ENCODE assay signal across 2 cellular contexts in the genomic region with DNA sequence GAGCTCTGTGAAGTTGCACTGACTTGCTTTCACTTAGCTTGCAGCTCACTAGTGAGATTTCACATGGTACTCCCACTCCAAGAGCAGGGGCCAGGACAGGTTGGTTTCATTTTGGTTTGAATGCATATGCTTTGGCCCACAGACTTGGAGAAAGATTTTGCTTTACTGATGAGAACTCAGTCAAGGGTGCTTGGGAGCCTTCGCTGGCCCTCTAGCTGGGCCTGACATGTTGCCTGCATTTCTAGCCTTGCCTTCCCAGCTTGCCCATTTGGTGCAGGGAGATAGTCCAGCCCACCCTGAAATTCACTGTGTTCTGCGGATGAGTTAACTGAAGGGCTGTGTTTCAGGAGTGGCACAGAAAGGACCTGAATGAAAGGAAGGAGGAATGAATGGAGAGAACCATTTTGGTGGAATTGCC.
TF ChIP-seq lines count a peak whose summit lies in the region.

No MANE protein-coding gene starts in this region.

TF ChIP-seq in SK-N-SH, 30 proteins besides CTCF, POLR2A, EP300 and RAD21:
- no peak for TF ChIP-seq FOSL2 (IDR thresholded peaks at IDR 0.05; ENCODE audit: borderline replicate concordance, low read depth)
- TF ChIP-seq, protein P1, sequence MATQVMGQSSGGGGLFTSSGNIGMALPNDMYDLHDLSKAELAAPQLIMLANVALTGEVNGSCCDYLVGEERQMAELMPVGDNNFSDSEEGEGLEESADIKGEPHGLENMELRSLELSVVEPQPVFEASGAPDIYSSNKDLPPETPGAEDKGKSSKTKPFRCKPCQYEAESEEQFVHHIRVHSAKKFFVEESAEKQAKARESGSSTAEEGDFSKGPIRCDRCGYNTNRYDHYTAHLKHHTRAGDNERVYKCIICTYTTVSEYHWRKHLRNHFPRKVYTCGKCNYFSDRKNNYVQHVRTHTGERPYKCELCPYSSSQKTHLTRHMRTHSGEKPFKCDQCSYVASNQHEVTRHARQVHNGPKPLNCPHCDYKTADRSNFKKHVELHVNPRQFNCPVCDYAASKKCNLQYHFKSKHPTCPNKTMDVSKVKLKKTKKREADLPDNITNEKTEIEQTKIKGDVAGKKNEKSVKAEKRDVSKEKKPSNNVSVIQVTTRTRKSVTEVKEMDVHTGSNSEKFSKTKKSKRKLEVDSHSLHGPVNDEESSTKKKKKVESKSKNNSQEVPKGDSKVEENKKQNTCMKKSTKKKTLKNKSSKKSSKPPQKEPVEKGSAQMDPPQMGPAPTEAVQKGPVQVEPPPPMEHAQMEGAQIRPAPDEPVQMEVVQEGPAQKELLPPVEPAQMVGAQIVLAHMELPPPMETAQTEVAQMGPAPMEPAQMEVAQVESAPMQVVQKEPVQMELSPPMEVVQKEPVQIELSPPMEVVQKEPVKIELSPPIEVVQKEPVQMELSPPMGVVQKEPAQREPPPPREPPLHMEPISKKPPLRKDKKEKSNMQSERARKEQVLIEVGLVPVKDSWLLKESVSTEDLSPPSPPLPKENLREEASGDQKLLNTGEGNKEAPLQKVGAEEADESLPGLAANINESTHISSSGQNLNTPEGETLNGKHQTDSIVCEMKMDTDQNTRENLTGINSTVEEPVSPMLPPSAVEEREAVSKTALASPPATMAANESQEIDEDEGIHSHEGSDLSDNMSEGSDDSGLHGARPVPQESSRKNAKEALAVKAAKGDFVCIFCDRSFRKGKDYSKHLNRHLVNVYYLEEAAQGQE (IDR thresholded peaks at IDR 0.05; ENCODE audit: low read depth, low read length) = no peak

TF ChIP-seq in H1, 55 proteins besides CTCF, POLR2A, EP300 and RAD21:
- TF ChIP-seq NRF1 (IDR thresholded peaks at IDR 0.05; ENCODE audit: low read depth, low read length) = no peak
- no peak for TF ChIP-seq EGR1 (IDR thresholded peaks at IDR 0.05; ENCODE audit: borderline replicate concordance, low read depth, low read length)
- TF ChIP-seq, protein P2, sequence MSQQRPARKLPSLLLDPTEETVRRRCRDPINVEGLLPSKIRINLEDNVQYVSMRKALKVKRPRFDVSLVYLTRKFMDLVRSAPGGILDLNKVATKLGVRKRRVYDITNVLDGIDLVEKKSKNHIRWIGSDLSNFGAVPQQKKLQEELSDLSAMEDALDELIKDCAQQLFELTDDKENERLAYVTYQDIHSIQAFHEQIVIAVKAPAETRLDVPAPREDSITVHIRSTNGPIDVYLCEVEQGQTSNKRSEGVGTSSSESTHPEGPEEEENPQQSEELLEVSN (IDR thresholded peaks at IDR 0.05) = no peak
- TF ChIP-seq FOSL1 (IDR thresholded peaks at IDR 0.05; ENCODE audit: insufficient read depth, low read depth, low read length) = no peak
- TF ChIP-seq, protein P3, sequence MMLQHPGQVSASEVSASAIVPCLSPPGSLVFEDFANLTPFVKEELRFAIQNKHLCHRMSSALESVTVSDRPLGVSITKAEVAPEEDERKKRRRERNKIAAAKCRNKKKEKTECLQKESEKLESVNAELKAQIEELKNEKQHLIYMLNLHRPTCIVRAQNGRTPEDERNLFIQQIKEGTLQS (IDR thresholded peaks at IDR 0.05; ENCODE audit: insufficient read depth, low read depth, low read length) = no peak
- no peak for TF ChIP-seq SAP30 (IDR thresholded peaks at IDR 0.05; ENCODE audit: insufficient read depth, insufficient replicate concordance, low read length)
- no peak for TF ChIP-seq RXRA (IDR thresholded peaks at IDR 0.05; ENCODE audit: insufficient read depth, low read depth, low read length)
- no peak for TF ChIP-seq CEBPB (IDR thresholded peaks at IDR 0.05; ENCODE audit: low read depth, low read length)
- TF ChIP-seq GTF2F1 (IDR thresholded peaks at IDR 0.05; ENCODE audit: borderline replicate concordance, low read depth, low read length) = no peak
